In genomic region chr18:35577045-35577848, GRCh38 we compare ENCODE assay signal across 13 cellular contexts. TPM values are rescaled to one million over a fixed set of nuclear protein-coding genes. Genes with fewer than 3 reads are reported as not detected.
DNase-seq lines count a peak whose midpoint lies in the region; ATAC-seq and TF ChIP-seq lines count a peak whose summit lies in the region.
"Had no signal": no experiment of that assay in that cellular context is flagged by ENCODE, and none has a peak within 500 bp of the region (broad histone marks: within the 10 kb centered on the region; RNA-seq: fewer than 3 reads in every experiment).

No MANE protein-coding gene starts in this region.

- no peaks in the 10 kb centered on the region for H4K20me1 ChIP-seq in SK-N-SH (ENCODE audit: insufficient read depth)

- POLR2A ChIA-PET in SK-N-SH (lab: Yijun Ruan, JAX), result no interaction called here

- H3K27me3 ChIP-seq in SK-N-SH (ENCODE audit: insufficient read depth), result no peaks in the 10 kb centered on the region
- H3K27me3 ChIP-seq: gastroesophageal sphincter, MG63, neutrophil had no signal

- no peak overlapping the region for H3K4me2 ChIP-seq in SK-N-SH

- TF ChIP-seq EP300 in SK-N-SH (IDR thresholded peaks at IDR 0.05; ENCODE audit: borderline replicate concordance in 1 of 2, low read depth in 1 of 2, low read length in 1 of 2), result no peak

- WGBS in SK-N-SH (ENCODE audit: low lambda C conversion rate), result 78% methylated on average over 8 of the region's 8 CpGs

- H3K27ac ChIP-seq in SK-N-SH (ENCODE audit: low read depth in 2 of 2, low read length in 1 of 2), result no peak overlapping the region
- H3K27ac ChIP-seq: 22Rv1, gastroesophageal sphincter, neutrophil had no signal

- TF ChIP-seq RAD21 in SK-N-SH (IDR thresholded peaks at IDR 0.05; ENCODE audit: low read length), result no peak

- CTCF ChIA-PET in SK-N-SH (lab: Yijun Ruan, JAX), result no interaction called here

- no peak overlapping the region for H2AFZ ChIP-seq in SK-N-SH (ENCODE audit: low read depth)

- no peak overlapping the region for H3K9ac ChIP-seq in SK-N-SH

- H3K4me1 ChIP-seq in SK-N-SH (ENCODE audit: control insufficient read depth in 1 of 2, insufficient read depth in 2 of 2, low read depth in 1 of 2, low read length in 1 of 2), result peaks cover 0 to 1% of the 10 kb centered on the region in 2 experiments; a peak in 1 of 4 replicates

- peak; percentile 2 for DNase-seq in NK-92 treated with Interleukin-12 subunit alpha and Interleukin-12 subunit beta, amount 100 ng/mL, for 24 hours (lab: John Stamatoyannopoulos, UW)
- DNase-seq in NK-92 (lab: John Stamatoyannopoulos, UW; ENCODE audit: unreplicated experiment), result no peak
- DNase-seq in stimulated activated CD4-positive, alpha-beta T cell treated with anti-CD3 and anti-CD28 coated beads, Interleukin-15, amount 100 ng/mL, for 24 hours, result peak; percentile 61
- no peak for DNase-seq in GDM1 (lab: John Stamatoyannopoulos, UW)
- DNase-seq in SK-N-SH, result no peak
- no peak for DNase-seq in Ammon's horn (ENCODE audit: low spot score)
- DNase-seq: MG63, SIG-M5 had no signal

- H3K4me3 ChIP-seq in SK-N-SH (ENCODE audit: low read depth in 2 of 2, low read length in 1 of 2), result no peak overlapping the region
- H3K4me3 ChIP-seq: gastroesophageal sphincter, MG63 had no signal

- H3K36me3 ChIP-seq in SK-N-SH (replicated peaks in 1 of 2; ENCODE audit: control insufficient read depth in 1 of 2, insufficient read depth in 2 of 2, low read length in 1 of 2), result no peaks in the 10 kb centered on the region
- H3K36me3 ChIP-seq: gastroesophageal sphincter, MG63, neutrophil had no signal

- H3K79me2 ChIP-seq in SK-N-SH (ENCODE audit: insufficient read depth), result peaks cover 4% of the 10 kb centered on the region; the same call in 1 of the 2 replicates

- no peaks in the 10 kb centered on the region for H3K9me3 ChIP-seq in SK-N-SH
- H3K9me3 ChIP-seq: gastroesophageal sphincter, MG63, neutrophil had no signal

- ATAC-seq in HG02588 (IDR thresholded peaks at IDR 0.05; ENCODE audit: unreplicated experiment), result peak; percentile 46
- ATAC-seq in HG03571 (IDR thresholded peaks at IDR 0.05; ENCODE audit: unreplicated experiment), result peak; percentile 72
- ATAC-seq: gastroesophageal sphincter had no signal

- TF ChIP-seq CTCF in SK-N-SH (IDR thresholded peaks at IDR 0.05), result no peak

- H3F3A ChIP-seq in SK-N-SH (replicated peaks; ENCODE audit: insufficient read depth), result no peaks in the 10 kb centered on the region

- no peaks in the 10 kb centered on the region for H3K9me2 ChIP-seq in SK-N-SH

TF ChIP-seq in SK-N-SH, 30 proteins besides CTCF, POLR2A, EP300 and RAD21:
- no peak for TF ChIP-seq JUND (IDR thresholded peaks at IDR 0.05)
- TF ChIP-seq EZH2phosphoT487 (IDR thresholded peaks at IDR 0.05; ENCODE audit: borderline replicate concordance, low read depth), result no peak
- no peak for TF ChIP-seq MXI1 (IDR thresholded peaks at IDR 0.05; ENCODE audit: low read depth, low read length)
- no peak for TF ChIP-seq FOSL2 (IDR thresholded peaks at IDR 0.05; ENCODE audit: borderline replicate concordance, low read depth)
TF ChIP-seq in SK-N-SH: peak in this region for 0.

RNA-seq across cellular contexts. Expression of gene GALNT1, which starts 4.3 kb away (rescaled TPM):
- 15.7 and 23.8 TPM in 2 replicates for polyA plus RNA-seq in SK-N-SH (2012; rRNA removed)
- polyA plus RNA-seq in SK-N-SH (2012; cell fraction: cytosol; rRNA removed), result 30.6 and 35.9 TPM in 2 replicates
- polyA plus RNA-seq in SK-N-SH (2012; cell fraction: nucleus; rRNA removed), result 3.8 and 9.3 TPM in 2 replicates

Comparison
In these comparisons a context has a peak if more than half of its experiments do, and no peak if none do; other contexts are left out.
1. DNase-seq: peak in NK-92 treated with Interleukin-12 subunit alpha and Interleukin-12 subunit beta, amount 100 ng/mL, for 24 hours (single experiment) and stimulated activated CD4-positive, alpha-beta T cell treated with anti-CD3 and anti-CD28 coated beads, Interleukin-15, amount 100 ng/mL, for 24 hours (single experiment); none in NK-92 (single experiment), GDM1 (single experiment), SK-N-SH (single experiment) and Ammon's horn (single experiment).